Comparison of ENCODE assay signal across 1 cellular context in the genomic region with DNA sequence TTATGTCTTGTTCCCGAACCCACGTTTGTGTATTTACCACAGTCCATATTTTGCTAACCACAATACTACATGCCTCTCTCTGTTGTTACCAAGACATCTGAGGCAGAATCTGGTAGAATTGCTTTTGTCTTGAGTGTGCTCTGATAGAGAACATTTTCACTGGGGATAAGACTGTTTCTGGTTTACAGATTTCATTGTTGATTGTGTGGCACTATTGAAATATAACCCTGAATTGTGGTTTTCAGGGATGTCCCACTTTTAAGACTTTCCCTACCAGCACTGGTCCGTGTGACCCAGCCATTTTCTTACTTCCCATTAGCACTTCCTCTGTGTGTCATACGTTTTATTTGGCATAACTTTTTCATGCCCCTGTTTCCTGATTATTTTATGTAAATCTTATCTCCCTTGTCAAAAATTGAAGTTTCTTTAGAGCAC.
TF ChIP-seq lines count a peak whose summit lies in the region.

No MANE protein-coding gene starts in this region.

TF ChIP-seq in GM12878, 131 proteins besides CTCF, POLR2A, EP300 and RAD21:
- TF ChIP-seq SMARCA5 (IDR thresholded peaks at IDR 0.05) (no peak), EED (IDR thresholded peaks at IDR 0.05; ENCODE audit: low read depth) (peak; percentile 53; the same call in 1 of the 2 replicates), ETV6 (conservative IDR thresholded peaks at IDR 0.05 in 1 of 2, IDR thresholded peaks at IDR 0.05 in 1 of 2; ENCODE audit: borderline replicate concordance in 1 of 2, low read depth in 1 of 2) (no peak; a peak in 1 of 4 replicates), RUNX3 (IDR thresholded peaks at IDR 0.05; ENCODE audit: low read length) (peak; percentile 81), SUZ12 (IDR thresholded peaks at IDR 0.05; ENCODE audit: unreplicated experiment) (no peak), NFIC (IDR thresholded peaks at IDR 0.05; ENCODE audit: low read depth, low read length) (peak; percentile 24; the same call in 1 of the 2 replicates), IKZF2 (IDR thresholded peaks at IDR 0.05) (peak; percentile 39 to 63; a peak in 3 of 4 replicates), ZNF217 (IDR thresholded peaks at IDR 0.05) (no peak), SPI1 (IDR thresholded peaks at IDR 0.05; ENCODE audit: borderline replicate concordance, insufficient read depth, low read depth, low read length) (peak; percentile 74; the same call in 1 of the 2 replicates), CBFB (IDR thresholded peaks at IDR 0.05; ENCODE audit: low read depth) (peak; percentile 40; the same call in 1 of the 2 replicates), PAX5 (IDR thresholded peaks at IDR 0.05; ENCODE audit: borderline replicate concordance, low read depth, low read length) (no peak), GATAD2B (conservative IDR thresholded peaks at IDR 0.05; ENCODE audit: low read depth) (no peak), NBN (IDR thresholded peaks at IDR 0.05) (0 out of 2 replicates have a peak, but pooled peaks have one; percentile 36), ZNF622 (IDR thresholded peaks at IDR 0.05) (no peak), SMAD5 (IDR thresholded peaks at IDR 0.05; ENCODE audit: low read depth) (no peak), RAD51 (IDR thresholded peaks at IDR 0.05) (no peak), IKZF1 (conservative IDR thresholded peaks at IDR 0.05) (peak; percentile 37; the same call in 1 of the 2 replicates), SIN3A (IDR thresholded peaks at IDR 0.05; ENCODE audit: low read depth, low read length) (no peak), KAT2A (conservative IDR thresholded peaks at IDR 0.05; ENCODE audit: control insufficient read depth, low read depth, low read length) (no peak)
- TF ChIP-seq, protein P1, sequence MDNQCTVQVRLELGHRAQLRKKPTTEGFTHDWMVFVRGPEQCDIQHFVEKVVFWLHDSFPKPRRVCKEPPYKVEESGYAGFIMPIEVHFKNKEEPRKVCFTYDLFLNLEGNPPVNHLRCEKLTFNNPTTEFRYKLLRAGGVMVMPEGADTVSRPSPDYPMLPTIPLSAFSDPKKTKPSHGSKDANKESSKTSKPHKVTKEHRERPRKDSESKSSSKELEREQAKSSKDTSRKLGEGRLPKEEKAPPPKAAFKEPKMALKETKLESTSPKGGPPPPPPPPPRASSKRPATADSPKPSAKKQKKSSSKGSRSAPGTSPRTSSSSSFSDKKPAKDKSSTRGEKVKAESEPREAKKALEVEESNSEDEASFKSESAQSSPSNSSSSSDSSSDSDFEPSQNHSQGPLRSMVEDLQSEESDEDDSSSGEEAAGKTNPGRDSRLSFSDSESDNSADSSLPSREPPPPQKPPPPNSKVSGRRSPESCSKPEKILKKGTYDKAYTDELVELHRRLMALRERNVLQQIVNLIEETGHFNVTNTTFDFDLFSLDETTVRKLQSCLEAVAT (IDR thresholded peaks at IDR 0.05), result peak; percentile 60; the same call in 1 of the 2 replicates
- TF ChIP-seq, protein P2, sequence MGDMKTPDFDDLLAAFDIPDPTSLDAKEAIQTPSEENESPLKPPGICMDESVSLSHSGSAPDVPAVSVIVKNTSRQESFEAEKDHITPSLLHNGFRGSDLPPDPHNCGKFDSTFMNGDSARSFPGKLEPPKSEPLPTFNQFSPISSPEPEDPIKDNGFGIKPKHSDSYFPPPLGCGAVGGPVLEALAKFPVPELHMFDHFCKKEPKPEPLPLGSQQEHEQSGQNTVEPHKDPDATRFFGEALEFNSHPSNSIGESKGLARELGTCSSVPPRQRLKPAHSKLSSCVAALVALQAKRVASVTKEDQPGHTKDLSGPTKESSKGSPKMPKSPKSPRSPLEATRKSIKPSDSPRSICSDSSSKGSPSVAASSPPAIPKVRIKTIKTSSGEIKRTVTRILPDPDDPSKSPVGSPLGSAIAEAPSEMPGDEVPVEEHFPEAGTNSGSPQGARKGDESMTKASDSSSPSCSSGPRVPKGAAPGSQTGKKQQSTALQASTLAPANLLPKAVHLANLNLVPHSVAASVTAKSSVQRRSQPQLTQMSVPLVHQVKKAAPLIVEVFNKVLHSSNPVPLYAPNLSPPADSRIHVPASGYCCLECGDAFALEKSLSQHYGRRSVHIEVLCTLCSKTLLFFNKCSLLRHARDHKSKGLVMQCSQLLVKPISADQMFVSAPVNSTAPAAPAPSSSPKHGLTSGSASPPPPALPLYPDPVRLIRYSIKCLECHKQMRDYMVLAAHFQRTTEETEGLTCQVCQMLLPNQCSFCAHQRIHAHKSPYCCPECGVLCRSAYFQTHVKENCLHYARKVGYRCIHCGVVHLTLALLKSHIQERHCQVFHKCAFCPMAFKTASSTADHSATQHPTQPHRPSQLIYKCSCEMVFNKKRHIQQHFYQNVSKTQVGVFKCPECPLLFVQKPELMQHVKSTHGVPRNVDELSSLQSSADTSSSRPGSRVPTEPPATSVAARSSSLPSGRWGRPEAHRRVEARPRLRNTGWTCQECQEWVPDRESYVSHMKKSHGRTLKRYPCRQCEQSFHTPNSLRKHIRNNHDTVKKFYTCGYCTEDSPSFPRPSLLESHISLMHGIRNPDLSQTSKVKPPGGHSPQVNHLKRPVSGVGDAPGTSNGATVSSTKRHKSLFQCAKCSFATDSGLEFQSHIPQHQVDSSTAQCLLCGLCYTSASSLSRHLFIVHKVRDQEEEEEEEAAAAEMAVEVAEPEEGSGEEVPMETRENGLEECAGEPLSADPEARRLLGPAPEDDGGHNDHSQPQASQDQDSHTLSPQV (IDR thresholded peaks at IDR 0.05), result no peak
- TF ChIP-seq, protein P3, sequence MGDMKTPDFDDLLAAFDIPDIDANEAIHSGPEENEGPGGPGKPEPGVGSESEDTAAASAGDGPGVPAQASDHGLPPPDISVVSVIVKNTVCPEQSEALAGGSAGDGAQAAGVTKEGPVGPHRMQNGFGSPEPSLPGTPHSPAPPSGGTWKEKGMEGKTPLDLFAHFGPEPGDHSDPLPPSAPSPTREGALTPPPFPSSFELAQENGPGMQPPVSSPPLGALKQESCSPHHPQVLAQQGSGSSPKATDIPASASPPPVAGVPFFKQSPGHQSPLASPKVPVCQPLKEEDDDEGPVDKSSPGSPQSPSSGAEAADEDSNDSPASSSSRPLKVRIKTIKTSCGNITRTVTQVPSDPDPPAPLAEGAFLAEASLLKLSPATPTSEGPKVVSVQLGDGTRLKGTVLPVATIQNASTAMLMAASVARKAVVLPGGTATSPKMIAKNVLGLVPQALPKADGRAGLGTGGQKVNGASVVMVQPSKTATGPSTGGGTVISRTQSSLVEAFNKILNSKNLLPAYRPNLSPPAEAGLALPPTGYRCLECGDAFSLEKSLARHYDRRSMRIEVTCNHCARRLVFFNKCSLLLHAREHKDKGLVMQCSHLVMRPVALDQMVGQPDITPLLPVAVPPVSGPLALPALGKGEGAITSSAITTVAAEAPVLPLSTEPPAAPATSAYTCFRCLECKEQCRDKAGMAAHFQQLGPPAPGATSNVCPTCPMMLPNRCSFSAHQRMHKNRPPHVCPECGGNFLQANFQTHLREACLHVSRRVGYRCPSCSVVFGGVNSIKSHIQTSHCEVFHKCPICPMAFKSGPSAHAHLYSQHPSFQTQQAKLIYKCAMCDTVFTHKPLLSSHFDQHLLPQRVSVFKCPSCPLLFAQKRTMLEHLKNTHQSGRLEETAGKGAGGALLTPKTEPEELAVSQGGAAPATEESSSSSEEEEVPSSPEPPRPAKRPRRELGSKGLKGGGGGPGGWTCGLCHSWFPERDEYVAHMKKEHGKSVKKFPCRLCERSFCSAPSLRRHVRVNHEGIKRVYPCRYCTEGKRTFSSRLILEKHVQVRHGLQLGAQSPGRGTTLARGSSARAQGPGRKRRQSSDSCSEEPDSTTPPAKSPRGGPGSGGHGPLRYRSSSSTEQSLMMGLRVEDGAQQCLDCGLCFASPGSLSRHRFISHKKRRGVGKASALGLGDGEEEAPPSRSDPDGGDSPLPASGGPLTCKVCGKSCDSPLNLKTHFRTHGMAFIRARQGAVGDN (IDR thresholded peaks at IDR 0.05), result no peak
- TF ChIP-seq, protein P4, sequence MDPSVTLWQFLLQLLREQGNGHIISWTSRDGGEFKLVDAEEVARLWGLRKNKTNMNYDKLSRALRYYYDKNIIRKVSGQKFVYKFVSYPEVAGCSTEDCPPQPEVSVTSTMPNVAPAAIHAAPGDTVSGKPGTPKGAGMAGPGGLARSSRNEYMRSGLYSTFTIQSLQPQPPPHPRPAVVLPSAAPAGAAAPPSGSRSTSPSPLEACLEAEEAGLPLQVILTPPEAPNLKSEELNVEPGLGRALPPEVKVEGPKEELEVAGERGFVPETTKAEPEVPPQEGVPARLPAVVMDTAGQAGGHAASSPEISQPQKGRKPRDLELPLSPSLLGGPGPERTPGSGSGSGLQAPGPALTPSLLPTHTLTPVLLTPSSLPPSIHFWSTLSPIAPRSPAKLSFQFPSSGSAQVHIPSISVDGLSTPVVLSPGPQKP (IDR thresholded peaks at IDR 0.05; ENCODE audit: low read depth, low read length), result no peak
- TF ChIP-seq, protein P5, sequence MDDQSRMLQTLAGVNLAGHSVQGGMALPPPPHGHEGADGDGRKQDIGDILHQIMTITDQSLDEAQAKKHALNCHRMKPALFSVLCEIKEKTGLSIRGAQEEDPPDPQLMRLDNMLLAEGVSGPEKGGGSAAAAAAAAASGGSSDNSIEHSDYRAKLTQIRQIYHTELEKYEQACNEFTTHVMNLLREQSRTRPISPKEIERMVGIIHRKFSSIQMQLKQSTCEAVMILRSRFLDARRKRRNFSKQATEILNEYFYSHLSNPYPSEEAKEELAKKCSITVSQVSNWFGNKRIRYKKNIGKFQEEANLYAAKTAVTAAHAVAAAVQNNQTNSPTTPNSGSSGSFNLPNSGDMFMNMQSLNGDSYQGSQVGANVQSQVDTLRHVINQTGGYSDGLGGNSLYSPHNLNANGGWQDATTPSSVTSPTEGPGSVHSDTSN (IDR thresholded peaks at IDR 0.05; ENCODE audit: insufficient replicate concordance, low read depth, low read length), result no peak
